1 cellular context compared by ENCODE assay signal in the genomic region with DNA sequence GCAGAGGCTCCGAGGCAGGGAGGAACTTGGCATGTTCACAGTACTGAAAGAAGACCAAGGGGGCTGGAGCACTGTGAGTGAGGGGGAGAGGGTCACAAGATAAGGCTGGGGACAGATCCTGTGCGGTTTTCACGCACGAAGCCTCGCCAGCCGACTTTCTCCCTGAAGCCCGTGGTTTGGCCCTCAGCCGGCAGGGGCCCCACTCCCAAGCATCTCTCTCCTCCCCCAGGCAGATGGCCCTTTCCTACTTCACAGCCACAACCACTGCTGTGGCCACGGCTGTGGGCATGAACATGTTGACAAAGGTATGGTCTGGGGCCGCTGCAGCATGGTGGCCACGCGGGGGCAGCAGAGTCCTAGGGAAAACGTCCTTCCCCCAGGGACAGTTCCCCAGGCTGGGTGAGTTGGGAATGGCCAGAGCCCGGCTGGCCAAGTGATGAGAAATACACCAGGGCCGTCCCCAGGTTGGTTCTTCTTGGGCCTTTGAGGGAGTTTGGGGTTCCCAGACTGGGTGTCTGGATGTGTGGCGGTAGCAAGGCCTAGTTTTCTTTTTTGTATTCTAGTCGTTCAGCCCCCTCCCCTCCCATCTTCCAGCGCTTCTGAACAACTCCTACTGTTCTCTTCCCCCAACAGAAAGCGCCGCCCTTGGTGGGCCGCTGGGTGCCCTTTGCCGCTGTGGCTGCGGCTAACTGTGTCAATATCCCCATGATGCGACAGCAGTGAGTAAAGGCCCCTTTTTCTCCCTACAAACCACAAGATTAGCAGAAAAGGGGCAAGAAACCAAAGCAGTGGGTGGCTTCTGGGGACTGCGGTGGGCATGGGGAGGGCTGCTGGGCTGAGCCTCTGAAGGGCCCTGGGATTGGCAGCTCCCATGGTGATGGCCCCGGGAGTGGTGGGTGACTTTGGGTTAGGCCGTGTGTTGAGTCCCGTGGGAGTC.
TF ChIP-seq lines count a peak whose summit lies in the region.

No MANE protein-coding gene starts in this region.

TF ChIP-seq in HepG2, 621 proteins besides CTCF, POLR2A, EP300 and RAD21 (continued from another document and continues in another):
- TF ChIP-seq, protein P1, sequence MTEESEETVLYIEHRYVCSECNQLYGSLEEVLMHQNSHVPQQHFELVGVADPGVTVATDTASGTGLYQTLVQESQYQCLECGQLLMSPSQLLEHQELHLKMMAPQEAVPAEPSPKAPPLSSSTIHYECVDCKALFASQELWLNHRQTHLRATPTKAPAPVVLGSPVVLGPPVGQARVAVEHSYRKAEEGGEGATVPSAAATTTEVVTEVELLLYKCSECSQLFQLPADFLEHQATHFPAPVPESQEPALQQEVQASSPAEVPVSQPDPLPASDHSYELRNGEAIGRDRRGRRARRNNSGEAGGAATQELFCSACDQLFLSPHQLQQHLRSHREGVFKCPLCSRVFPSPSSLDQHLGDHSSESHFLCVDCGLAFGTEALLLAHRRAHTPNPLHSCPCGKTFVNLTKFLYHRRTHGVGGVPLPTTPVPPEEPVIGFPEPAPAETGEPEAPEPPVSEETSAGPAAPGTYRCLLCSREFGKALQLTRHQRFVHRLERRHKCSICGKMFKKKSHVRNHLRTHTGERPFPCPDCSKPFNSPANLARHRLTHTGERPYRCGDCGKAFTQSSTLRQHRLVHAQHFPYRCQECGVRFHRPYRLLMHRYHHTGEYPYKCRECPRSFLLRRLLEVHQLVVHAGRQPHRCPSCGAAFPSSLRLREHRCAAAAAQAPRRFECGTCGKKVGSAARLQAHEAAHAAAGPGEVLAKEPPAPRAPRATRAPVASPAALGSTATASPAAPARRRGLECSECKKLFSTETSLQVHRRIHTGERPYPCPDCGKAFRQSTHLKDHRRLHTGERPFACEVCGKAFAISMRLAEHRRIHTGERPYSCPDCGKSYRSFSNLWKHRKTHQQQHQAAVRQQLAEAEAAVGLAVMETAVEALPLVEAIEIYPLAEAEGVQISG (CRISPR knock-in tag; IDR thresholded peaks at IDR 0.05), result no peak; the same call in 1 of the 2 replicates
- TF ChIP-seq ZNF180 (CRISPR knock-in tag; IDR thresholded peaks at IDR 0.05; ENCODE audit: borderline replicate concordance, low read depth) (no peak), ERF (CRISPR knock-in tag; IDR thresholded peaks at IDR 0.05) (peak; percentile 72; the same call in 1 of the 2 replicates), NFKBIZ (CRISPR knock-in tag; IDR thresholded peaks at IDR 0.05) (no peak), FOXA3 (CRISPR knock-in tag; IDR thresholded peaks at IDR 0.05) (peak; percentile 81), ZNF501 (CRISPR knock-in tag; IDR thresholded peaks at IDR 0.05) (0 out of 2 replicates have a peak, but pooled peaks have one; percentile 18), MXD4 (CRISPR knock-in tag; IDR thresholded peaks at IDR 0.05) (0 out of 2 replicates have a peak, but pooled peaks have one; percentile 42), GATAD1 (CRISPR knock-in tag; IDR thresholded peaks at IDR 0.05) (0 out of 2 replicates have a peak, but pooled peaks have one; percentile 49), ZNF572 (CRISPR knock-in tag; IDR thresholded peaks at IDR 0.05) (0 out of 2 replicates have a peak, but pooled peaks have one; percentile 53), ZFP91 (CRISPR knock-in tag; IDR thresholded peaks at IDR 0.05; ENCODE audit: borderline replicate concordance) (peak; percentile 40; the same call in 1 of the 2 replicates), ZNF207 (IDR thresholded peaks at IDR 0.05; ENCODE audit: borderline replicate concordance) (no peak), TARDBP (CRISPR knock-in tag; IDR thresholded peaks at IDR 0.05) (peak; percentile 25; the same call in 1 of the 2 replicates), SOX6 (IDR thresholded peaks at IDR 0.05) (no peak), SOX6 (CRISPR knock-in tag; IDR thresholded peaks at IDR 0.05) (no peak), ZNF788 (CRISPR knock-in tag; IDR thresholded peaks at IDR 0.05; ENCODE audit: borderline replicate concordance) (no peak), TCF12 (IDR thresholded peaks at IDR 0.05) (no peak), TCF12 (CRISPR knock-in tag; IDR thresholded peaks at IDR 0.05) (no peak), SKIL (CRISPR knock-in tag; IDR thresholded peaks at IDR 0.05; ENCODE audit: borderline replicate concordance) (no peak), HOXA5 (CRISPR knock-in tag; IDR thresholded peaks at IDR 0.05) (no peak), HES4 (CRISPR knock-in tag; IDR thresholded peaks at IDR 0.05; ENCODE audit: borderline replicate concordance) (no peak), ZNF616 (CRISPR knock-in tag; IDR thresholded peaks at IDR 0.05; ENCODE audit: low read depth) (no peak), ZNF567 (CRISPR knock-in tag; IDR thresholded peaks at IDR 0.05; ENCODE audit: borderline replicate concordance) (no peak), ZNF660 (CRISPR knock-in tag; IDR thresholded peaks at IDR 0.05; ENCODE audit: borderline replicate concordance, low read depth) (no peak), ZNF687 (CRISPR knock-in tag; IDR thresholded peaks at IDR 0.05) (peak; percentile 65), ZNF629 (CRISPR knock-in tag; conservative IDR thresholded peaks at IDR 0.05) (no peak), GTF2F1 (IDR thresholded peaks at IDR 0.05; ENCODE audit: low read length) (no peak), MAZ (IDR thresholded peaks at IDR 0.05; ENCODE audit: borderline replicate concordance, low read depth, low read length) (no peak), MAZ (CRISPR knock-in tag; IDR thresholded peaks at IDR 0.05; ENCODE audit: low read depth) (no peak), NR3C1 (CRISPR knock-in tag; IDR thresholded peaks at IDR 0.05) (no peak), KDM3A (CRISPR knock-in tag; IDR thresholded peaks at IDR 0.05; ENCODE audit: low read depth) (0 out of 2 replicates have a peak, but pooled peaks have one; percentile 54), ZFP82 (CRISPR knock-in tag; IDR thresholded peaks at IDR 0.05; ENCODE audit: borderline replicate concordance) (no peak), NCOA2 (CRISPR knock-in tag; IDR thresholded peaks at IDR 0.05) (no peak), MED8 (CRISPR knock-in tag; IDR thresholded peaks at IDR 0.05; ENCODE audit: insufficient replicate concordance) (no peak), PHF8 (CRISPR knock-in tag; IDR thresholded peaks at IDR 0.05) (0 out of 2 replicates have a peak, but pooled peaks have one; percentile 16), MZF1 (CRISPR knock-in tag; IDR thresholded peaks at IDR 0.05; ENCODE audit: borderline replicate concordance) (no peak), AGO1 (IDR thresholded peaks at IDR 0.05; ENCODE audit: low read depth, low read length, poor library complexity, severe bottlenecking) (peak; percentile 37), NCOA5 (CRISPR knock-in tag; IDR thresholded peaks at IDR 0.05) (no peak), YY1 (IDR thresholded peaks at IDR 0.05; ENCODE audit: insufficient read depth, insufficient replicate concordance, low read depth, low read length) (peak; percentile 23), SMYD3 (CRISPR knock-in tag; IDR thresholded peaks at IDR 0.05) (no peak), ZNF468 (CRISPR knock-in tag; IDR thresholded peaks at IDR 0.05) (no peak), NFKB2 (CRISPR knock-in tag; IDR thresholded peaks at IDR 0.05; ENCODE audit: borderline replicate concordance) (peak; percentile 32; the same call in 1 of the 2 replicates), KLF11 (CRISPR knock-in tag; IDR thresholded peaks at IDR 0.05) (no peak), AGO2 (optimal IDR thresholded peaks at IDR 0.05; ENCODE audit: low read depth, low read length) (peak; percentile 54), ELF3 (CRISPR knock-in tag; IDR thresholded peaks at IDR 0.05) (no peak), ZNF691 (CRISPR knock-in tag; IDR thresholded peaks at IDR 0.05; ENCODE audit: borderline replicate concordance, low read depth) (peak; percentile 61; the same call in 1 of the 2 replicates), CBX2 (IDR thresholded peaks at IDR 0.05; ENCODE audit: low read depth, low read length) (no peak), CBX2 (CRISPR knock-in tag; IDR thresholded peaks at IDR 0.05; ENCODE audit: low read depth) (no peak), MTF1 (CRISPR knock-in tag; IDR thresholded peaks at IDR 0.05) (no peak)
- TF ChIP-seq, protein P2, sequence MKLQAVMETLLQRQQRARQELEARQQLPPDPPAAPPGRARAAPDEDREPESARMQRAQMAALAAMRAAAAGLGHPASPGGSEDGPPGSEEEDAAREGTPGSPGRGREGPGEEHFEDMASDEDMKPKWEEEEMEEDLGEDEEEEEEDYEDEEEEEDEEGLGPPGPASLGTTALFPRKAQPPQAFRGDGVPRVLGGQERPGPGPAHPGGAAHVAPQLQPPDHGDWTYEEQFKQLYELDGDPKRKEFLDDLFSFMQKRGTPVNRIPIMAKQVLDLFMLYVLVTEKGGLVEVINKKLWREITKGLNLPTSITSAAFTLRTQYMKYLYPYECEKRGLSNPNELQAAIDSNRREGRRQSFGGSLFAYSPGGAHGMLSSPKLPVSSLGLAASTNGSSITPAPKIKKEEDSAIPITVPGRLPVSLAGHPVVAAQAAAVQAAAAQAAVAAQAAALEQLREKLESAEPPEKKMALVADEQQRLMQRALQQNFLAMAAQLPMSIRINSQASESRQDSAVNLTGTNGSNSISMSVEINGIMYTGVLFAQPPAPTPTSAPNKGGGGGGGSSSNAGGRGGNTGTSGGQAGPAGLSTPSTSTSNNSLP (IDR thresholded peaks at IDR 0.05; ENCODE audit: low read depth, low read length), result no peak
- TF ChIP-seq, protein P3, sequence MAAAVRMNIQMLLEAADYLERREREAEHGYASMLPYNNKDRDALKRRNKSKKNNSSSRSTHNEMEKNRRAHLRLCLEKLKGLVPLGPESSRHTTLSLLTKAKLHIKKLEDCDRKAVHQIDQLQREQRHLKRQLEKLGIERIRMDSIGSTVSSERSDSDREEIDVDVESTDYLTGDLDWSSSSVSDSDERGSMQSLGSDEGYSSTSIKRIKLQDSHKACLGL (CRISPR knock-in tag; IDR thresholded peaks at IDR 0.05), result no peak
